ENCODE assay signal across 9 cellular contexts in genomic region chr1:155052412-155053400, GRCh38. TPM values are rescaled to one million over a fixed set of nuclear protein-coding genes. Genes with fewer than 3 reads are reported as not detected.
DNase-seq lines count a peak whose midpoint lies in the region; ATAC-seq, FAIRE-seq and TF ChIP-seq lines count a peak whose summit lies in the region.
"Had no signal": no experiment of that assay in that cellular context is flagged by ENCODE, and none has a peak within 500 bp of the region (broad histone marks: within the 10 kb centered on the region; RNA-seq: fewer than 3 reads in every experiment).

No MANE protein-coding gene starts in this region.

- peak overlapping the region; percentile 98 for H3K4me3 ChIP-seq in LNCaP clone FGC (ENCODE audit: low read depth, low read length)
- H3K4me3 ChIP-seq in foreskin fibroblast (ENCODE audit: low read depth in 1 of 2, low read length in 2 of 2), result peak overlapping the region; percentile 73 to 77
- H3K4me3 ChIP-seq in rectal smooth muscle tissue (ENCODE audit: low read length), result peak overlapping the region; percentile 77

- FAIRE-seq in D721Med (lab: Jason Lieb, UNC), result no peak

- TF ChIP-seq CTCF in D721Med (IDR thresholded peaks at IDR 0.05; ENCODE audit: insufficient read depth, missing control alignments) (peak; percentile 41), LNCaP clone FGC (IDR thresholded peaks at IDR 0.05; ENCODE audit: control insufficient read depth, extremely low read depth, insufficient read depth) (peak; percentile 60), foreskin fibroblast (IDR thresholded peaks at IDR 0.05; ENCODE audit: low read depth, low read length) (peak; percentile 37)

- H3K27me3 ChIP-seq in rectal smooth muscle tissue (ENCODE audit: control insufficient read depth, insufficient read depth, low read length), result no peaks in the 10 kb centered on the region

- DNase-seq in D721Med (ENCODE audit: insufficient read length, low spot score) (no peak), LNCaP clone FGC (ENCODE audit: low read depth) (no peak), foreskin fibroblast (peak in 1 of 2 donors; percentile 46), occipital lobe (lab: John Stamatoyannopoulos, UW) (no peak)
- DNase-seq in activated CD4-positive, alpha-beta T cell treated with anti-CD3 and anti-CD28 coated beads, Interleukin-2, amount 50 U/mL, for 48 hours, result peak; percentile 37 to 48

- H3K27ac ChIP-seq in rectal smooth muscle tissue (ENCODE audit: low read depth, low read length), result peak overlapping the region; percentile 85

- peaks cover 13% of the 10 kb centered on the region for H3K36me3 ChIP-seq in rectal smooth muscle tissue (ENCODE audit: control insufficient read depth, insufficient read depth, low read length)

- H3K9ac ChIP-seq in rectal smooth muscle tissue (ENCODE audit: low read length), result no peak overlapping the region

- ATAC-seq in HG02798 (IDR thresholded peaks at IDR 0.05; ENCODE audit: poor library complexity, unreplicated experiment) (no peak), HG03039 (IDR thresholded peaks at IDR 0.05; ENCODE audit: unreplicated experiment) (no peak)

- peaks cover 4% of the 10 kb centered on the region for H3K4me1 ChIP-seq in rectal smooth muscle tissue (ENCODE audit: control insufficient read depth, insufficient read depth, low read length)

RNA-seq across cellular contexts. Expression of gene ADAM15, which starts 1.6 kb away (rescaled TPM):
- total RNA-seq in occipital lobe, result 13.3 TPM

RNA-seq across cellular contexts. Expression of gene EFNA4, which starts 10.8 kb away (rescaled TPM):
- total RNA-seq in occipital lobe, result 0.62 TPM

RNA-seq across cellular contexts. Expression of gene DCST1, which starts 19.1 kb away (rescaled TPM):
- not detected for total RNA-seq in occipital lobe
- total RNA-seq: SK-MEL-5 had no signal

RNA-seq across cellular contexts. Expression of gene DCST2, which starts 19.1 kb away (rescaled TPM):
- 0.16 TPM for total RNA-seq in occipital lobe

RNA-seq across cellular contexts. Expression of gene EFNA3, which starts 25.9 kb away (rescaled TPM):
- total RNA-seq in occipital lobe, result 7.6 TPM

Comparison
In these comparisons a context has a peak if more than half of its experiments do, and no peak if none do; other contexts are left out.
1. DNase-seq: peak in activated CD4-positive, alpha-beta T cell treated with anti-CD3 and anti-CD28 coated beads, Interleukin-2, amount 50 U/mL, for 48 hours (2 of 2); none in D721Med (single experiment), LNCaP clone FGC (single experiment) and occipital lobe (single experiment).
2. Peak in every context shown above with its lines, with median percentiles within 50 percentile points of each other: CTCF ChIP-seq and H3K4me3 ChIP-seq.